In the genomic region with DNA sequence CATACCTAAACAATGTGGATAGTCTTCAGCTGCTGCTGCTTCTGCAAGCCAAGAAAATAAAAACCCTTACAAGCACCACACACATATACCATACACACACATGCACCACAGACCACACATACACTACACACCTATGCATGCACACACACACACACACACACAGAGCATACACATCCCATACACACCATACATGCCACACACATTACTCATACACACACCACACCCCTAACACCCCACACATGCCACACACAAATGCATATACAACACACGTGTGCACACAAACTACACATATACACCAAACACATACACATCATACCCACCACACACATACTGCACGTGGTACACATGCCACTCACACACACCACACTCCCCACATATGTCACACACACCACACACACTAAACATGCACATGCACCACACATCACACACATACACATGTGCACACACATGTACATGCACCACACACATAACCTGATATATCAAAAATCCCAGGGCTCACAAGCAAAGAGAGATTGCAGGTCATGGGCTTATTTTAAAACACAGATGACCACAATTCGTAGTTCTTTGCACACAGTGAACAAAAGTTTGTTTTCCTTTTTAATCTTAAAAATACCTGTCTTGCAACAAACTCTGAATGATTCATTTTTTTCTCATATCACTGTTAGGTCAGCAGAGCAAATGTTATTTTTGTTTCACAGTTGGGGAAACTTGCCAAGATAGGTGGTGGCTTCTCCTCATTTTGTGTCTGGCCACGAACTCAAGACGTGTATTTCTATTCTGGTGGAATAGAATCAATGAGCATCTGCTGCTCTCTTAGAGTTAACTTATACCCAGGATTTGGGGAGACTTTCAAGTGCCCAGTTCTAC, we compare ENCODE assay signal across 1 cellular context.
TF ChIP-seq lines count a peak whose summit lies in the region.

No MANE protein-coding gene starts in this region.

TF ChIP-seq in GM23338, 12 proteins besides CTCF, POLR2A, EP300 and RAD21:
- TF ChIP-seq, protein P1, sequence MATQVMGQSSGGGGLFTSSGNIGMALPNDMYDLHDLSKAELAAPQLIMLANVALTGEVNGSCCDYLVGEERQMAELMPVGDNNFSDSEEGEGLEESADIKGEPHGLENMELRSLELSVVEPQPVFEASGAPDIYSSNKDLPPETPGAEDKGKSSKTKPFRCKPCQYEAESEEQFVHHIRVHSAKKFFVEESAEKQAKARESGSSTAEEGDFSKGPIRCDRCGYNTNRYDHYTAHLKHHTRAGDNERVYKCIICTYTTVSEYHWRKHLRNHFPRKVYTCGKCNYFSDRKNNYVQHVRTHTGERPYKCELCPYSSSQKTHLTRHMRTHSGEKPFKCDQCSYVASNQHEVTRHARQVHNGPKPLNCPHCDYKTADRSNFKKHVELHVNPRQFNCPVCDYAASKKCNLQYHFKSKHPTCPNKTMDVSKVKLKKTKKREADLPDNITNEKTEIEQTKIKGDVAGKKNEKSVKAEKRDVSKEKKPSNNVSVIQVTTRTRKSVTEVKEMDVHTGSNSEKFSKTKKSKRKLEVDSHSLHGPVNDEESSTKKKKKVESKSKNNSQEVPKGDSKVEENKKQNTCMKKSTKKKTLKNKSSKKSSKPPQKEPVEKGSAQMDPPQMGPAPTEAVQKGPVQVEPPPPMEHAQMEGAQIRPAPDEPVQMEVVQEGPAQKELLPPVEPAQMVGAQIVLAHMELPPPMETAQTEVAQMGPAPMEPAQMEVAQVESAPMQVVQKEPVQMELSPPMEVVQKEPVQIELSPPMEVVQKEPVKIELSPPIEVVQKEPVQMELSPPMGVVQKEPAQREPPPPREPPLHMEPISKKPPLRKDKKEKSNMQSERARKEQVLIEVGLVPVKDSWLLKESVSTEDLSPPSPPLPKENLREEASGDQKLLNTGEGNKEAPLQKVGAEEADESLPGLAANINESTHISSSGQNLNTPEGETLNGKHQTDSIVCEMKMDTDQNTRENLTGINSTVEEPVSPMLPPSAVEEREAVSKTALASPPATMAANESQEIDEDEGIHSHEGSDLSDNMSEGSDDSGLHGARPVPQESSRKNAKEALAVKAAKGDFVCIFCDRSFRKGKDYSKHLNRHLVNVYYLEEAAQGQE (IDR thresholded peaks at IDR 0.05; ENCODE audit: unreplicated experiment), result no peak
- TF ChIP-seq STAT1 (IDR thresholded peaks at IDR 0.05; ENCODE audit: unreplicated experiment) (no peak), POLR2AphosphoS5 (IDR thresholded peaks at IDR 0.05; ENCODE audit: low read depth) (no peak), ETS1 (IDR thresholded peaks at IDR 0.05) (no peak), CREB1 (CRISPR knock-in tag; IDR thresholded peaks at IDR 0.05; ENCODE audit: low read depth) (no peak), NANOG (IDR thresholded peaks at IDR 0.05; ENCODE audit: borderline replicate concordance) (no peak), ZNF331 (CRISPR knock-in tag; IDR thresholded peaks at IDR 0.05; ENCODE audit: low read depth) (no peak), JUNB (IDR thresholded peaks at IDR 0.05; ENCODE audit: unreplicated experiment) (no peak)
- TF ChIP-seq, protein P2, sequence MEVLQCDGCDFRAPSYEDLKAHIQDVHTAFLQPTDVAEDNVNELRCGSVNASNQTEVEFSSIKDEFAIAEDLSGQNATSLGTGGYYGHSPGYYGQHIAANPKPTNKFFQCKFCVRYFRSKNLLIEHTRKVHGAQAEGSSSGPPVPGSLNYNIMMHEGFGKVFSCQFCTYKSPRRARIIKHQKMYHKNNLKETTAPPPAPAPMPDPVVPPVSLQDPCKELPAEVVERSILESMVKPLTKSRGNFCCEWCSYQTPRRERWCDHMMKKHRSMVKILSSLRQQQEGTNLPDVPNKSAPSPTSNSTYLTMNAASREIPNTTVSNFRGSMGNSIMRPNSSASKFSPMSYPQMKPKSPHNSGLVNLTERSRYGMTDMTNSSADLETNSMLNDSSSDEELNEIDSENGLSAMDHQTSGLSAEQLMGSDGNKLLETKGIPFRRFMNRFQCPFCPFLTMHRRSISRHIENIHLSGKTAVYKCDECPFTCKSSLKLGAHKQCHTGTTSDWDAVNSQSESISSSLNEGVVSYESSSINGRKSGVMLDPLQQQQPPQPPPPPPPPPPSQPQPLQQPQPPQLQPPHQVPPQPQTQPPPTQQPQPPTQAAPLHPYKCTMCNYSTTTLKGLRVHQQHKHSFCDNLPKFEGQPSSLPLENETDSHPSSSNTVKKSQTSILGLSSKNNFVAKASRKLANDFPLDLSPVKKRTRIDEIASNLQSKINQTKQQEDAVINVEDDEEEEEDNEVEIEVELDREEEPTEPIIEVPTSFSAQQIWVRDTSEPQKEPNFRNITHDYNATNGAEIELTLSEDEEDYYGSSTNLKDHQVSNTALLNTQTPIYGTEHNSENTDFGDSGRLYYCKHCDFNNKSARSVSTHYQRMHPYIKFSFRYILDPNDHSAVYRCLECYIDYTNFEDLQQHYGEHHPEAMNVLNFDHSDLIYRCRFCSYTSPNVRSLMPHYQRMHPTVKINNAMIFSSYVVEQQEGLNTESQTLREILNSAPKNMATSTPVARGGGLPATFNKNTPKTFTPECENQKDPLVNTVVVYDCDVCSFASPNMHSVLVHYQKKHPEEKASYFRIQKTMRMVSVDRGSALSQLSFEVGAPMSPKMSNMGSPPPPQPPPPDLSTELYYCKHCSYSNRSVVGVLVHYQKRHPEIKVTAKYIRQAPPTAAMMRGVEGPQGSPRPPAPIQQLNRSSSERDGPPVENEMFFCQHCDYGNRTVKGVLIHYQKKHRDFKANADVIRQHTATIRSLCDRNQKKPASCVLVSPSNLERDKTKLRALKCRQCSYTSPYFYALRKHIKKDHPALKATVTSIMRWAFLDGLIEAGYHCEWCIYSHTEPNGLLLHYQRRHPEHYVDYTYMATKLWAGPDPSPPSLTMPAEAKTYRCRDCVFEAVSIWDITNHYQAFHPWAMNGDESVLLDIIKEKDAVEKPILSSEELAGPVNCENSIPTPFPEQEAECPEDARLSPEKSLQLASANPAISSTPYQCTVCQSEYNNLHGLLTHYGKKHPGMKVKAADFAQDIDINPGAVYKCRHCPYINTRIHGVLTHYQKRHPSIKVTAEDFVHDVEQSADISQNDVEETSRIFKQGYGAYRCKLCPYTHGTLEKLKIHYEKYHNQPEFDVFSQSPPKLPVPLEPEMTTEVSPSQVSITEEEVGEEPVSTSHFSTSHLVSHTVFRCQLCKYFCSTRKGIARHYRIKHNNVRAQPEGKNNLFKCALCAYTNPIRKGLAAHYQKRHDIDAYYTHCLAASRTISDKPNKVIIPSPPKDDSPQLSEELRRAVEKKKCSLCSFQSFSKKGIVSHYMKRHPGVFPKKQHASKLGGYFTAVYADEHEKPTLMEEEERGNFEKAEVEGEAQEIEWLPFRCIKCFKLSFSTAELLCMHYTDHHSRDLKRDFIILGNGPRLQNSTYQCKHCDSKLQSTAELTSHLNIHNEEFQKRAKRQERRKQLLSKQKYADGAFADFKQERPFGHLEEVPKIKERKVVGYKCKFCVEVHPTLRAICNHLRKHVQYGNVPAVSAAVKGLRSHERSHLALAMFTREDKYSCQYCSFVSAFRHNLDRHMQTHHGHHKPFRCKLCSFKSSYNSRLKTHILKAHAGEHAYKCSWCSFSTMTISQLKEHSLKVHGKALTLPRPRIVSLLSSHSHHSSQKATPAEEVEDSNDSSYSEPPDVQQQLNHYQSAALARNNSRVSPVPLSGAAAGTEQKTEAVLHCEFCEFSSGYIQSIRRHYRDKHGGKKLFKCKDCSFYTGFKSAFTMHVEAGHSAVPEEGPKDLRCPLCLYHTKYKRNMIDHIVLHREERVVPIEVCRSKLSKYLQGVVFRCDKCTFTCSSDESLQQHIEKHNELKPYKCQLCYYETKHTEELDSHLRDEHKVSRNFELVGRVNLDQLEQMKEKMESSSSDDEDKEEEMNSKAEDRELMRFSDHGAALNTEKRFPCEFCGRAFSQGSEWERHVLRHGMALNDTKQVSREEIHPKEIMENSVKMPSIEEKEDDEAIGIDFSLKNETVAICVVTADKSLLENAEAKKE (CRISPR knock-in tag; IDR thresholded peaks at IDR 0.05), result no peak
